ENCODE assay signal across 15 cellular contexts in genomic region chr14:21602181-21602580, GRCh38. TPM values are rescaled to one million over a fixed set of nuclear protein-coding genes. Genes with fewer than 3 reads are reported as not detected.
"Had no signal": no experiment of that assay in that cellular context is flagged by ENCODE, and none has a peak within 500 bp of the region (broad histone marks: within the 10 kb centered on the region; RNA-seq: fewer than 3 reads in every experiment).

No MANE protein-coding gene starts in this region.

RNA-seq across cellular contexts. Expression of gene OR10G3, which starts 22.3 kb away (rescaled TPM):
- total RNA-seq: activated B cell treated with CpG ODN at 0.5 μM for 24 hours; activated CD4-positive, alpha-beta memory T cell treated with anti-CD3 and anti-CD28 coated beads for 36 hours; activated CD4-positive, alpha-beta memory T cell treated with anti-CD3 and anti-CD28 coated beads, Interleukin-2, amount 10 ng/mL, durations not matched to agents 7 days and 5 days; activated CD4-positive, alpha-beta T cell treated with anti-CD3 and anti-CD28 coated beads for 36 hours; activated CD4-positive, alpha-beta T cell treated with anti-CD3 and anti-CD28 coated beads, Interleukin-2, amount 10 ng/mL, durations not matched to agents 24 days and 14 days; activated CD4-positive, alpha-beta T cell treated with anti-CD3 and anti-CD28 coated beads, Interleukin-2, amount 10 ng/mL, durations not matched to agents 7 days and 5 days; activated CD8-positive, alpha-beta memory T cell treated with anti-CD3 and anti-CD28 coated beads for 36 hours; activated CD8-positive, alpha-beta memory T cell treated with anti-CD3 and anti-CD28 coated beads, Interleukin-2, amount 10 ng/mL, durations not matched to agents 7 days and 5 days; activated CD8-positive, alpha-beta T cell treated with anti-CD3 and anti-CD28 coated beads for 36 hours; activated CD8-positive, alpha-beta T cell treated with anti-CD3 and anti-CD28 coated beads, Interleukin-2, amount 10 ng/mL, durations not matched to agents 7 days and 5 days; T-cell; T-helper 1 cell treated with Interleukin-12 subunit alpha and Interleukin-12 subunit beta and Interleukin-4 antibody, amounts not matched to agents 30 ng/mL and 1 ng/mL, for 36 hours; T-helper 17 cell; T-helper 2 cell treated with Interferon-gamma antibody and Interleukin-4, amounts not matched to agents 100 ng/mL and 5 ng/mL, for 36 hours; WTC11 had no signal

RNA-seq across cellular contexts. Expression of gene OR10G2, which starts 32.6 kb away (rescaled TPM):
- total RNA-seq: activated B cell treated with CpG ODN at 0.5 μM for 24 hours; activated CD4-positive, alpha-beta memory T cell treated with anti-CD3 and anti-CD28 coated beads for 36 hours; activated CD4-positive, alpha-beta memory T cell treated with anti-CD3 and anti-CD28 coated beads, Interleukin-2, amount 10 ng/mL, durations not matched to agents 7 days and 5 days; activated CD4-positive, alpha-beta T cell treated with anti-CD3 and anti-CD28 coated beads for 36 hours; activated CD4-positive, alpha-beta T cell treated with anti-CD3 and anti-CD28 coated beads, Interleukin-2, amount 10 ng/mL, durations not matched to agents 24 days and 14 days; activated CD4-positive, alpha-beta T cell treated with anti-CD3 and anti-CD28 coated beads, Interleukin-2, amount 10 ng/mL, durations not matched to agents 7 days and 5 days; activated CD8-positive, alpha-beta memory T cell treated with anti-CD3 and anti-CD28 coated beads for 36 hours; activated CD8-positive, alpha-beta memory T cell treated with anti-CD3 and anti-CD28 coated beads, Interleukin-2, amount 10 ng/mL, durations not matched to agents 7 days and 5 days; activated CD8-positive, alpha-beta T cell treated with anti-CD3 and anti-CD28 coated beads for 36 hours; activated CD8-positive, alpha-beta T cell treated with anti-CD3 and anti-CD28 coated beads, Interleukin-2, amount 10 ng/mL, durations not matched to agents 7 days and 5 days; T-cell; T-helper 1 cell treated with Interleukin-12 subunit alpha and Interleukin-12 subunit beta and Interleukin-4 antibody, amounts not matched to agents 30 ng/mL and 1 ng/mL, for 36 hours; T-helper 17 cell; T-helper 2 cell treated with Interferon-gamma antibody and Interleukin-4, amounts not matched to agents 100 ng/mL and 5 ng/mL, for 36 hours; WTC11 had no signal

RNA-seq across cellular contexts. Expression of gene OR4E2, which starts 51.5 kb away (rescaled TPM):
- total RNA-seq: activated B cell treated with CpG ODN at 0.5 μM for 24 hours; activated CD4-positive, alpha-beta memory T cell treated with anti-CD3 and anti-CD28 coated beads for 36 hours; activated CD4-positive, alpha-beta T cell treated with anti-CD3 and anti-CD28 coated beads for 36 hours; activated CD4-positive, alpha-beta T cell treated with anti-CD3 and anti-CD28 coated beads, Interleukin-2, amount 10 ng/mL, durations not matched to agents 24 days and 14 days; activated CD4-positive, alpha-beta T cell treated with anti-CD3 and anti-CD28 coated beads, Interleukin-2, amount 10 ng/mL, durations not matched to agents 7 days and 5 days; activated CD8-positive, alpha-beta memory T cell treated with anti-CD3 and anti-CD28 coated beads for 36 hours; activated CD8-positive, alpha-beta memory T cell treated with anti-CD3 and anti-CD28 coated beads, Interleukin-2, amount 10 ng/mL, durations not matched to agents 7 days and 5 days; activated CD8-positive, alpha-beta T cell treated with anti-CD3 and anti-CD28 coated beads for 36 hours; activated CD8-positive, alpha-beta T cell treated with anti-CD3 and anti-CD28 coated beads, Interleukin-2, amount 10 ng/mL, durations not matched to agents 7 days and 5 days; T-helper 1 cell treated with Interleukin-12 subunit alpha and Interleukin-12 subunit beta and Interleukin-4 antibody, amounts not matched to agents 30 ng/mL and 1 ng/mL, for 36 hours; T-helper 17 cell; T-helper 2 cell treated with Interferon-gamma antibody and Interleukin-4, amounts not matched to agents 100 ng/mL and 5 ng/mL, for 36 hours; WTC11 had no signal
